ENCODE assay signal across 27 cellular contexts in the genomic region with DNA sequence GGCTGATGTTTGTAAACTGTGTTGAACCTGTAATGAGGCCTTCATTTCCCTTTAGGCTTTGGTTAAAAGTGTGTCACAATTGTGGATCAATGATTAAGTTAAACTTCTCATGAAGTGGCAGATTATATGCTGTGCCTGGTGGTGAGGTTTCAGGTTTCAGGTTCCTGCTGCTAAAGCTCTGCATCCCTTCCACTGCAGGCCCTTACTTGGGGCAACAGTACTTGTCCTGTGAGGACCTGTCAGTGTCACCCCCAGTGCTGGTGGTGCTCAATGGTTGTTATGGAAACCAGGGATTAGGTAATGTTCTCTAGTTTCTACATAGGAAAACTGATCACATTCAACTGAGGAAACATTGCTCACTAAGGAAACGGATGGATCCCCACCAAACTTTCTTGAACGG.
"Had no signal": no experiment of that assay in that cellular context is flagged by ENCODE, and none has a peak within 500 bp of the region (broad histone marks: within the 10 kb centered on the region; RNA-seq: fewer than 3 reads in every experiment).

No MANE protein-coding gene starts in this region.

- H3K27ac Mint-ChIP-seq: memory B cell; mesothelial cell of epicardium; naive B cell; natural killer cell treated with Interleukin-12 subunit alpha and Interleukin-12 subunit beta and Interleukin-15 and Interleukin-18, amount 100 ng/mL, for 72 hours; stimulated activated naive CD8-positive, alpha-beta T cell treated with anti-CD3 and anti-CD28 coated beads, Interleukin-15, amount 100 ng/mL, for 72 hours had no signal

- DNase-seq: dermis blood vessel endothelial cell; effector memory CD4-positive, alpha-beta T cell; kidney; mucosa of descending colon; naive B cell; stimulated activated CD4-positive, alpha-beta T cell treated with anti-CD3 and anti-CD28 coated beads, Interleukin-12 subunit alpha, Interleukin-12 subunit beta, amount 100 ng/mL, for 4 hours; stimulated activated CD4-positive, alpha-beta T cell treated with anti-CD3 and anti-CD28 coated beads, Interleukin-1b, Interleukin-23, amount 100 ng/mL, for 48 hours; stimulated activated CD4-positive, alpha-beta T cell treated with anti-CD3 and anti-CD28 coated beads, Interleukin-4, amount 100 ng/mL, for 1 hour; stimulated activated CD8-positive, alpha-beta memory T cell treated with anti-CD3 and anti-CD28 coated beads, Interleukin-4, amount 100 ng/mL, for 48 hours; stimulated activated naive CD4-positive, alpha-beta T cell; stimulated activated naive CD8-positive, alpha-beta T cell treated with anti-CD3 and anti-CD28 coated beads, Interleukin-15, amount 100 ng/mL, for 72 hours; transverse colon; upper lobe of right lung; uterus had no signal

- H3K36me3 Mint-ChIP-seq: memory B cell; mesothelial cell of epicardium; naive B cell; natural killer cell treated with Interleukin-12 subunit alpha and Interleukin-12 subunit beta and Interleukin-15 and Interleukin-18, amount 100 ng/mL, for 72 hours had no signal

- H3K4me3 ChIP-seq: coronary artery, lung, mucosa of descending colon, prostate gland, right atrium auricular region, smooth muscle cell, suprapubic skin, transverse colon, upper lobe of right lung, uterus had no signal

- H3K36me3 ChIP-seq: prostate gland, right atrium auricular region, suprapubic skin, transverse colon, upper lobe of right lung, uterus had no signal

- H2AFZ ChIP-seq: parathyroid adenoma had no signal

- H3K4me2 ChIP-seq: smooth muscle cell had no signal

- H3K9ac ChIP-seq: parathyroid adenoma had no signal

- H3K9me3 ChIP-seq: mucosa of descending colon, prostate gland, transverse colon, upper lobe of right lung, uterus had no signal

- H3K27ac ChIP-seq: coronary artery, parathyroid adenoma, prostate gland, right atrium auricular region, suprapubic skin, transverse colon, upper lobe of right lung, uterus had no signal

- H3K79me2 ChIP-seq: parathyroid adenoma had no signal

- ATAC-seq: left lobe of liver; mucosa of descending colon; natural killer cell treated with Interleukin-12 subunit alpha and Interleukin-12 subunit beta and Interleukin-15 and Interleukin-18, amount 100 ng/mL, for 72 hours; sciatic nerve; stimulated activated naive CD8-positive, alpha-beta T cell treated with anti-CD3 and anti-CD28 coated beads, Interleukin-15, amount 100 ng/mL, for 72 hours; upper lobe of right lung had no signal

- H3K4me3 Mint-ChIP-seq: memory B cell; mesothelial cell of epicardium; naive B cell; natural killer cell treated with Interleukin-12 subunit alpha and Interleukin-12 subunit beta and Interleukin-15 and Interleukin-18, amount 100 ng/mL, for 72 hours; neural crest cell; stimulated activated naive CD8-positive, alpha-beta T cell treated with anti-CD3 and anti-CD28 coated beads, Interleukin-15, amount 100 ng/mL, for 72 hours had no signal

- H3K4me1 ChIP-seq: parathyroid adenoma, prostate gland, right atrium auricular region, suprapubic skin, transverse colon, upper lobe of right lung, uterus had no signal

- H3K9me3 Mint-ChIP-seq: natural killer cell treated with Interleukin-12 subunit alpha and Interleukin-12 subunit beta and Interleukin-15 and Interleukin-18, amount 100 ng/mL, for 72 hours; neural crest cell; stimulated activated naive CD8-positive, alpha-beta T cell treated with anti-CD3 and anti-CD28 coated beads, Interleukin-15, amount 100 ng/mL, for 72 hours had no signal

- H3K27me3 ChIP-seq: uterus had no signal

- H3K4me1 Mint-ChIP-seq: memory B cell; mesothelial cell of epicardium; naive B cell; neural crest cell; stimulated activated naive CD8-positive, alpha-beta T cell treated with anti-CD3 and anti-CD28 coated beads, Interleukin-15, amount 100 ng/mL, for 72 hours had no signal
